Comparison of ENCODE assay signal across 8 cellular contexts in the genomic region with DNA sequence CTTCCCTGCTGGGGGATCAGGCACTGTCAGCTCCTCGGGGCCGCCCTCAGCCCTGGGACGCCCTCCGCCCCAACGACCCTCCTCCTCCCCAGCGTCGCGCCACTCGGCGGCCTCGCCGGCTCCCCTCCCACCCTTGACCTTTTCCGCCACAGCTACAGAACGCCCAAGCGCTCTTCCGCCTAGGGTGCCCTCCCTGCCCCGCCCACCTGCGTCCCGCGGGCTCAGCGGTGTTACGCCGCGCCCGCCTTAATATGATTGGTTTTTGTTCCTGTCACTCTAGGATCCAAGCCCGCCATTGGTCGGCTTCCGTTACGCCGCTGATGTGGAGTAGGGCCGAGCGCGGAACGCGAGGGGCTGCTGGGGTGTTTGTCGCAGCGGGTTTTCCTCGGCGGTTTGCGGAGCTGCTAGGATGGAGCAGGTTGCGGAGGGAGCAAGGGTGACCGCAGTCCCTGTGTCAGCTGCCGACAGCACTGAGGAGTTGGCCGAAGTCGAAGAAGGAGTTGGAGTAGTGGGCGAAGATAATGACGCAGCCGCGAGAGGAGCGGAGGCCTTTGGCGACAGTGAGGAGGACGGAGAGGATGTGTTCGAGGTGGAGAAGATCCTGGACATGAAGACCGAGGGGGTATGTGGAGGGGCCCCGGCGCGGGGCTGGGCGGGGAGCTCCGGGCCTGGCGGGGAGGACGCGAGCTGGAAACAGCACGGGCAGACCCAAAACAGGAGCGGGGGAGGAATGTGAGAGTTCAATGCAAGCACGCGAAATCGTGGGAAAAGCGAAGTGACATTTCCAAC. TPM values are rescaled to one million over a fixed set of nuclear protein-coding genes. Genes with fewer than 3 reads are reported as not detected.
DNase-seq lines count a peak whose midpoint lies in the region; ATAC-seq and TF ChIP-seq lines count a peak whose summit lies in the region.

A gene with protein sequence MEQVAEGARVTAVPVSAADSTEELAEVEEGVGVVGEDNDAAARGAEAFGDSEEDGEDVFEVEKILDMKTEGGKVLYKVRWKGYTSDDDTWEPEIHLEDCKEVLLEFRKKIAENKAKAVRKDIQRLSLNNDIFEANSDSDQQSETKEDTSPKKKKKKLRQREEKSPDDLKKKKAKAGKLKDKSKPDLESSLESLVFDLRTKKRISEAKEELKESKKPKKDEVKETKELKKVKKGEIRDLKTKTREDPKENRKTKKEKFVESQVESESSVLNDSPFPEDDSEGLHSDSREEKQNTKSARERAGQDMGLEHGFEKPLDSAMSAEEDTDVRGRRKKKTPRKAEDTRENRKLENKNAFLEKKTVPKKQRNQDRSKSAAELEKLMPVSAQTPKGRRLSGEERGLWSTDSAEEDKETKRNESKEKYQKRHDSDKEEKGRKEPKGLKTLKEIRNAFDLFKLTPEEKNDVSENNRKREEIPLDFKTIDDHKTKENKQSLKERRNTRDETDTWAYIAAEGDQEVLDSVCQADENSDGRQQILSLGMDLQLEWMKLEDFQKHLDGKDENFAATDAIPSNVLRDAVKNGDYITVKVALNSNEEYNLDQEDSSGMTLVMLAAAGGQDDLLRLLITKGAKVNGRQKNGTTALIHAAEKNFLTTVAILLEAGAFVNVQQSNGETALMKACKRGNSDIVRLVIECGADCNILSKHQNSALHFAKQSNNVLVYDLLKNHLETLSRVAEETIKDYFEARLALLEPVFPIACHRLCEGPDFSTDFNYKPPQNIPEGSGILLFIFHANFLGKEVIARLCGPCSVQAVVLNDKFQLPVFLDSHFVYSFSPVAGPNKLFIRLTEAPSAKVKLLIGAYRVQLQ (plus strand): TSS at position 320 of the 789 bp plus-strand sequence. CDS start 90 bp downstream, at position 410.

- peaks cover 3% of the 10 kb centered on the region; the same call in 1 of the 2 replicates for H3K9me1 ChIP-seq in IMR-90 (ENCODE audit: insufficient read depth, low read length)

- peak within 1 kb of the TSS; percentile 75 for H2AK9ac ChIP-seq in IMR-90 (replicated peaks; ENCODE audit: low read depth, low read length, poor library complexity)

- 1% methylated on average over 17 of the region's 68 CpGs; no CpG with 5 or more reads in 1 of the 2 experiments for WGBS in IMR-90 (ENCODE audit: extremely low coverage in 2 of 2, insufficient read length in 1 of 2), 2 experiments

- no peak within 1 kb of the TSS for H2BK15ac ChIP-seq in IMR-90 (ENCODE audit: low read depth, low read length)

- H3K4me2 ChIP-seq in IMR-90 (ENCODE audit: low read depth, low read length), result peak within 1 kb of the TSS; percentile 84

- ATAC-seq in GM21528 (IDR thresholded peaks at IDR 0.05; ENCODE audit: low FRiP score, unreplicated experiment), result peak; percentile 98
- ATAC-seq in IMR-90 (ENCODE audit: low read depth), result peak; percentile 97

- peaks cover 22% of the 10 kb centered on the region for H4K20me1 ChIP-seq in IMR-90 (ENCODE audit: insufficient read depth, low read length)

- peak within 1 kb of the TSS; percentile 46; the same call in 1 of the 2 replicates for H3K56ac ChIP-seq in IMR-90 (ENCODE audit: extremely low read depth, insufficient read depth, low read length)

- H2BK5ac ChIP-seq in IMR-90 (ENCODE audit: low read depth, low read length, poor library complexity, severe bottlenecking), result peak within 1 kb of the TSS; percentile 70

- BruUV-seq in IMR-90 (replicated peaks; lab: Mats Ljungman, UMichigan), result no TSS peak

- peak within 1 kb of the TSS; percentile 88 for H3K4me3 ChIP-seq in IMR-90 (ENCODE audit: insufficient read depth, low read depth, low read length)

- no peak for TF ChIP-seq RAD21 in IMR-90 (IDR thresholded peaks at IDR 0.05; ENCODE audit: low read length)

- H3K36me3 ChIP-seq in IMR-90 (ENCODE audit: control insufficient read depth, insufficient read depth, low read length), result no peaks in the 10 kb centered on the region; the same call in 1 of the 2 replicates

- H3K23ac ChIP-seq in IMR-90 (ENCODE audit: low read depth, low read length), result peak within 1 kb of the TSS; percentile 96

- in situ Hi-C loops in IMR-90 (cut with MboI; ENCODE audit: low sequenced_read_pairs), result loop anchor here (25.0 kb wide), 1 partner anchor 529 kb away; the partner anchor contains the start of gene GJA3

- peak within 1 kb of the TSS; percentile 97 for H3K9ac ChIP-seq in IMR-90 (ENCODE audit: low read depth, low read length)

- peak within 1 kb of the TSS; percentile 88 for H4K5ac ChIP-seq in IMR-90 (ENCODE audit: low read depth, low read length)

- POLR2A ChIA-PET in IMR-90 (lab: Charles Lee; ENCODE audit: unreplicated experiment), result interaction anchor here (0.6 kb wide), 1 partner anchor 227 kb away, joined by 4 read pairs; no protein-coding TSS in a partner anchor

- peaks cover 5 to 23% of the 10 kb centered on the region in 2 experiments; a peak in 2 of 4 replicates for H3K79me1 ChIP-seq in IMR-90 (ENCODE audit: low read depth in 1 of 2, low read length in 2 of 2)

- H3K4me1 ChIP-seq in IMR-90 (ENCODE audit: control insufficient read depth, insufficient read depth, low read length), result no peaks in the 10 kb centered on the region; the same call in none of the 2 replicates

- H2AK5ac ChIP-seq in IMR-90 (ENCODE audit: low read depth, low read length), result peak within 1 kb of the TSS; percentile 54; the same call in 1 of the 2 replicates

- peak within 1 kb of the TSS; percentile 53 for H3K18ac ChIP-seq in IMR-90 (ENCODE audit: low read depth, low read length)

- H2AFZ ChIP-seq in IMR-90 (replicated peaks; ENCODE audit: low read length, poor library complexity), result peak within 1 kb of the TSS; percentile 97

- H3K9me3 ChIP-seq in IMR-90 (ENCODE audit: control insufficient read depth, insufficient read depth, low read length), result no peaks in the 10 kb centered on the region

- no peak for TF ChIP-seq CTCF in IMR-90 (conservative IDR thresholded peaks at IDR 0.05; ENCODE audit: low read depth, low read length)

- intact Hi-C loops in IMR-90 (cut with micrococcal nuclease), result no loop called here

- peak within 1 kb of the TSS; percentile 70 to 88 for H4K8ac ChIP-seq in IMR-90 (ENCODE audit: low read depth in 2 of 2, low read length in 2 of 2)

- peak within 1 kb of the TSS; percentile 79 for H3K27ac ChIP-seq in IMR-90 (ENCODE audit: insufficient read depth, low read length)
- H3K27ac ChIP-seq in epithelial cell of prostate, result peak within 1 kb of the TSS; percentile 65

- DNase-seq in DMS 273 (lab: John Stamatoyannopoulos, UW; ENCODE audit: unreplicated experiment), result peak; percentile 96
- peak; percentile 94 for DNase-seq in IMR-90
- DNase-seq in OCI-M1 (lab: John Stamatoyannopoulos, UW), result peak; percentile 95
- peak; percentile 93 for DNase-seq in activated T-cell treated with anti-CD3 and anti-CD28 coated beads for 4 hours
- peak; percentile 66 for DNase-seq in epithelial cell of prostate (ENCODE audit: low read depth, low spot score)
- peak; percentile 97 for DNase-seq in mucosa of gallbladder (ENCODE audit: low spot score)
- peak; percentile 83 to 85 for DNase-seq in stimulated activated CD8-positive, alpha-beta memory T cell treated with anti-CD3 and anti-CD28 coated beads, Interleukin-4, amount 100 ng/mL, for 4 hours (ENCODE audit: low read depth in 2 of 2, low spot score in 1 of 2)

- TF ChIP-seq POLR2A in IMR-90 (IDR thresholded peaks at IDR 0.05; ENCODE audit: low read depth, low read length), result no peak

- peak within 1 kb of the TSS; percentile 89 for H3K4ac ChIP-seq in IMR-90 (ENCODE audit: low read depth, low read length)

- H2BK20ac ChIP-seq in IMR-90 (ENCODE audit: low read depth, low read length), result no peak within 1 kb of the TSS

- H2BK120ac ChIP-seq in IMR-90 (ENCODE audit: low read depth, low read length), result no peak within 1 kb of the TSS; the same call in 1 of the 2 replicates

- dilution Hi-C loops in IMR-90 (cut with HindIII; ENCODE audit: low sequenced_read_pairs, unreplicated experiment), result no loop called here

- CTCF ChIA-PET in IMR-90 (lab: Yijun Ruan, JAX), result interaction anchor here (0.9 to 1.2 kb wide), 2 partner anchors 15 to 36 kb away, joined by 3 to 4 read pairs; no protein-coding TSS in a partner anchor

- H4K91ac ChIP-seq in IMR-90 (ENCODE audit: insufficient read depth, low read depth, low read length), result no peak within 1 kb of the TSS; the same call in 1 of the 2 replicates

- no peaks in the 10 kb centered on the region for H3K27me3 ChIP-seq in IMR-90 (ENCODE audit: control insufficient read depth, insufficient read depth, low read length)

- H3K14ac ChIP-seq in IMR-90 (replicated peaks; ENCODE audit: low read depth, low read length), result peak within 1 kb of the TSS; percentile 90

TF ChIP-seq in IMR-90, 13 proteins besides CTCF, POLR2A, EP300 and RAD21:
- TF ChIP-seq RFX5 (IDR thresholded peaks at IDR 0.05; ENCODE audit: low read depth, low read length) (no peak), MXI1 (IDR thresholded peaks at IDR 0.05; ENCODE audit: borderline replicate concordance, low read depth, low read length) (peak; percentile 13; the same call in 1 of the 2 replicates), MAZ (IDR thresholded peaks at IDR 0.05; ENCODE audit: borderline replicate concordance, low read depth, low read length) (peak; percentile 57; the same call in 1 of the 2 replicates), CHD1 (IDR thresholded peaks at IDR 0.05; ENCODE audit: low read depth, low read length) (no peak; the same call in 1 of the 2 replicates), NFE2L2 (IDR thresholded peaks at IDR 0.05; ENCODE audit: low read depth, low read length) (no peak), BHLHE40 (IDR thresholded peaks at IDR 0.05; ENCODE audit: low read depth, low read length) (0 out of 2 replicates have a peak, but pooled peaks have one; percentile 34), FOS (IDR thresholded peaks at IDR 0.05; ENCODE audit: low read depth, low read length) (0 out of 2 replicates have a peak, but pooled peaks have one; percentile 47)
TF ChIP-seq in IMR-90: peak in this region for 4.

RNA-seq across cellular contexts. Expression of the gene that starts here (rescaled TPM):
- 11.7 and 13.3 TPM in 2 replicates for total RNA-seq in IMR-90 (2012; rRNA removed)
- 15.0 and 16.4 TPM in 2 replicates for polyA plus RNA-seq in IMR-90 (2012; rRNA removed)
- 4.3 and 5.5 TPM in 2 replicates for polyA plus RNA-seq in IMR-90 (2012; cell fraction: cytosol; rRNA removed)
- polyA plus RNA-seq in IMR-90 (2012; cell fraction: nucleus; rRNA removed; ENCODE audit: low replicate concordance), result 6.4 and 45.4 TPM in 2 replicates
- total RNA-seq in mucosa of gallbladder, result 41.7 TPM

Comparison
In these comparisons a context has a peak if more than half of its experiments do, and no peak if none do; other contexts are left out.
1. Peak in every context shown above with its lines: DNase-seq, ATAC-seq, H3K4me3 ChIP-seq and H3K27ac ChIP-seq.